ENCODE assay signal across 8 cellular contexts in the genomic region with DNA sequence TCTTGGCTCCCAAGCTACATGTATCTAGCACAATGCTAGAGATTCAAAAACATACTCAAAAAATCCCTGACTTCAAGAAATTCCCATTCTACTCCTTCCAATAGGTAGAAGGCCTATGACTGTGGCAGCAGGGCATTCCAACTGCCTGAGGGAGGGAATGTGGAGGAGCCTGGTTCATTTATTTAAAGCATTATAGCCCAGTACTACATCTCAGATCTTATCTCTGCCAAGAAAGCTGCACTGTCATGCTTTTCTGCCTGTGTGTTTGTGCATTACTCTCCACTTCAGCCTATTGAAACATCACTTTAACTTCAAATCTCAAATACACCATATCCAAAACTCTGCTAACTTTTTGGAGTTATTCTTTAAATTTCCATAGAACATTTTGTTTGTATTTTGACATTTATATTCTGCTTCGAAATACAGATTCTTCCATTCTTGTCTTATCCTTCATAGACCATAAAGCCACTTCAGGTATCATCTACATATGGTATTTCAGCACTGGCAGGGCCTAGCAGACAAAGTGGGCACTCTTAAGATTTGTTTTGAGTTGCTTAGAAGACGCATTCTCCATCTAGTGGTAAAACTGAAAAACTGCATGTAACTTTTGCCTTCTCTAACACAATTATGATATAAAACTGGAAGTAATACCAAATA. TPM values are rescaled to one million over a fixed set of nuclear protein-coding genes. Genes with fewer than 3 reads are reported as not detected.
A peak's percentile ranks its signal among the peaks of the same experiment; 100 is the strongest.
DNase-seq lines count a peak whose midpoint lies in the region; ATAC-seq, FAIRE-seq and TF ChIP-seq lines count a peak whose summit lies in the region.

No MANE protein-coding gene starts in this region.

- POLR2A ChIA-PET in WTC11 (lab: Charles Lee), result no interaction called here

- H3K9me3 Mint-ChIP-seq in WTC11, result no peaks in the 10 kb centered on the region
- peaks cover 2% of the 10 kb centered on the region for H3K9me3 Mint-ChIP-seq in glutamatergic neuron (ENCODE audit: unreplicated experiment)

- H3K36me3 Mint-ChIP-seq in WTC11 (no peaks in the 10 kb centered on the region), glutamatergic neuron (ENCODE audit: unreplicated experiment) (no peaks in the 10 kb centered on the region)

- intact Hi-C loops in gastrocnemius medialis (cut with DNase I; ENCODE audit: low total_unique reads), result loop anchor here (1.0 to 2.0 kb wide), 2 partner anchors 60 to 404 kb away; a partner anchor contains a TSS

- H3K4me3 Mint-ChIP-seq in WTC11 (no peak overlapping the region), glutamatergic neuron (ENCODE audit: unreplicated experiment) (no peak overlapping the region)

- ATAC-seq in WTC11 (peak; percentile 61), gastrocnemius medialis (peak; percentile 52 to 69), GM19328 (IDR thresholded peaks at IDR 0.05; ENCODE audit: unreplicated experiment) (no peak)

- DNase-seq in D721Med (ENCODE audit: insufficient read length, low spot score), result peak; percentile 29
- DNase-seq in GM19238 (ENCODE audit: insufficient read length, low spot score), result peak; percentile 5
- DNase-seq in NAMALWA (ENCODE audit: low spot score), result peak; percentile 60
- no peak for DNase-seq in WTC11 (ENCODE audit: low spot score)
- DNase-seq in glutamatergic neuron, result no peak
- DNase-seq in gastrocnemius medialis, result no peak
- no peak for DNase-seq in HPDE6-E6E7 (ENCODE audit: extremely low spot score)

- CTCF ChIA-PET in WTC11 (lab: Charles Lee), result interaction anchor here (0.7 to 1.7 kb wide), 9 partner anchors 9 to 171 kb away, joined by 3 to 13 read pairs (median 4); a partner anchor contains a TSS

- FAIRE-seq in D721Med (lab: Jason Lieb, UNC), result no peak

- in situ Hi-C loops in gastrocnemius medialis (cut with MboI; ENCODE audit: low sequenced_read_pairs in 4 of 4), result loop anchor here in 2 of 4 donors (10.0 kb wide), 2 partner anchors 398 to 408 kb away; no protein-coding TSS in a partner anchor

- H3K27me3 ChIP-seq in gastrocnemius medialis, result no peaks in the 10 kb centered on the region

- H3K27ac ChIP-seq in gastrocnemius medialis, result no peak overlapping the region

- H3K4me3 ChIP-seq in gastrocnemius medialis, result no peak overlapping the region

- no peaks in the 10 kb centered on the region for H3K4me1 Mint-ChIP-seq in WTC11
- no peaks in the 10 kb centered on the region for H3K4me1 Mint-ChIP-seq in glutamatergic neuron (ENCODE audit: low read depth, unreplicated experiment)

- no peaks in the 10 kb centered on the region for H3K36me3 ChIP-seq in gastrocnemius medialis

- TF ChIP-seq CTCF in D721Med (IDR thresholded peaks at IDR 0.05; ENCODE audit: insufficient read depth, missing control alignments) (peak; percentile 66), WTC11 (IDR thresholded peaks at IDR 0.05) (peak; percentile 45), glutamatergic neuron (IDR thresholded peaks at IDR 0.05; ENCODE audit: partially characterized antibody, unreplicated experiment) (peak; percentile 89), gastrocnemius medialis (IDR thresholded peaks at IDR 0.05 in 4 of 5, conservative IDR thresholded peaks at IDR 0.05 in 1 of 5) (peak; percentile 49 to 84 (median 60))

- H3K4me1 ChIP-seq in gastrocnemius medialis, result no peaks in the 10 kb centered on the region

- H3K27me3 Mint-ChIP-seq in WTC11 (ENCODE audit: low read depth) (no peaks in the 10 kb centered on the region), glutamatergic neuron (ENCODE audit: unreplicated experiment) (no peaks in the 10 kb centered on the region)

- TF ChIP-seq POLR2A in gastrocnemius medialis (IDR thresholded peaks at IDR 0.05), result no peak

- H3K27ac Mint-ChIP-seq in WTC11 (no peak overlapping the region), glutamatergic neuron (ENCODE audit: unreplicated experiment) (no peak overlapping the region)

- H3K9me3 ChIP-seq in gastrocnemius medialis, result no peaks in the 10 kb centered on the region

TF ChIP-seq in WTC11, 78 proteins besides CTCF, POLR2A, EP300 and RAD21:
- TF ChIP-seq EMX1 (CRISPR knock-in tag; IDR thresholded peaks at IDR 0.05) (no peak), HMGA2 (CRISPR knock-in tag; IDR thresholded peaks at IDR 0.05) (no peak), SMAD3 (CRISPR knock-in tag; IDR thresholded peaks at IDR 0.05; ENCODE audit: borderline replicate concordance) (no peak), ZNF671 (CRISPR knock-in tag; IDR thresholded peaks at IDR 0.05) (no peak), ZNF219 (CRISPR knock-in tag; IDR thresholded peaks at IDR 0.05; ENCODE audit: borderline replicate concordance) (no peak)
- TF ChIP-seq, protein P1, sequence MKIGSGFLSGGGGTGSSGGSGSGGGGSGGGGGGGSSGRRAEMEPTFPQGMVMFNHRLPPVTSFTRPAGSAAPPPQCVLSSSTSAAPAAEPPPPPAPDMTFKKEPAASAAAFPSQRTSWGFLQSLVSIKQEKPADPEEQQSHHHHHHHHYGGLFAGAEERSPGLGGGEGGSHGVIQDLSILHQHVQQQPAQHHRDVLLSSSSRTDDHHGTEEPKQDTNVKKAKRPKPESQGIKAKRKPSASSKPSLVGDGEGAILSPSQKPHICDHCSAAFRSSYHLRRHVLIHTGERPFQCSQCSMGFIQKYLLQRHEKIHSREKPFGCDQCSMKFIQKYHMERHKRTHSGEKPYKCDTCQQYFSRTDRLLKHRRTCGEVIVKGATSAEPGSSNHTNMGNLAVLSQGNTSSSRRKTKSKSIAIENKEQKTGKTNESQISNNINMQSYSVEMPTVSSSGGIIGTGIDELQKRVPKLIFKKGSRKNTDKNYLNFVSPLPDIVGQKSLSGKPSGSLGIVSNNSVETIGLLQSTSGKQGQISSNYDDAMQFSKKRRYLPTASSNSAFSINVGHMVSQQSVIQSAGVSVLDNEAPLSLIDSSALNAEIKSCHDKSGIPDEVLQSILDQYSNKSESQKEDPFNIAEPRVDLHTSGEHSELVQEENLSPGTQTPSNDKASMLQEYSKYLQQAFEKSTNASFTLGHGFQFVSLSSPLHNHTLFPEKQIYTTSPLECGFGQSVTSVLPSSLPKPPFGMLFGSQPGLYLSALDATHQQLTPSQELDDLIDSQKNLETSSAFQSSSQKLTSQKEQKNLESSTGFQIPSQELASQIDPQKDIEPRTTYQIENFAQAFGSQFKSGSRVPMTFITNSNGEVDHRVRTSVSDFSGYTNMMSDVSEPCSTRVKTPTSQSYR (CRISPR knock-in tag; IDR thresholded peaks at IDR 0.05), result no peak
- TF ChIP-seq, protein P2, sequence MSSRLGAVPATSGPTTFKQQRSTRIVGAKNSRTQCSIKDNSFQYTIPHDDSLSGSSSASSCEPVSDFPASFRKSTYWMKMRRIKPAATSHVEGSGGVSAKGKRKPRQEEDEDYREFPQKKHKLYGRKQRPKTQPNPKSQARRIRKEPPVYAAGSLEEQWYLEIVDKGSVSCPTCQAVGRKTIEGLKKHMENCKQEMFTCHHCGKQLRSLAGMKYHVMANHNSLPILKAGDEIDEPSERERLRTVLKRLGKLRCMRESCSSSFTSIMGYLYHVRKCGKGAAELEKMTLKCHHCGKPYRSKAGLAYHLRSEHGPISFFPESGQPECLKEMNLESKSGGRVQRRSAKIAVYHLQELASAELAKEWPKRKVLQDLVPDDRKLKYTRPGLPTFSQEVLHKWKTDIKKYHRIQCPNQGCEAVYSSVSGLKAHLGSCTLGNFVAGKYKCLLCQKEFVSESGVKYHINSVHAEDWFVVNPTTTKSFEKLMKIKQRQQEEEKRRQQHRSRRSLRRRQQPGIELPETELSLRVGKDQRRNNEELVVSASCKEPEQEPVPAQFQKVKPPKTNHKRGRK (CRISPR knock-in tag; IDR thresholded peaks at IDR 0.05; ENCODE audit: borderline replicate concordance), result no peak
TF ChIP-seq in WTC11: peak in this region for 0.

RNA-seq across cellular contexts. Expression of a gene that starts 59.1 kb away (rescaled TPM):
- total RNA-seq in WTC11 (2021), result 2.7 to 4.5 TPM (median 3.8 TPM) in 3 replicates
- 3.7 TPM for total RNA-seq in glutamatergic neuron (ENCODE audit: unreplicated experiment)
- 100 to 1,000 TPM in 3 of 4 donors, 10 to 100 TPM in 1; 45.4 to 475 (median 205) TPM for total RNA-seq in gastrocnemius medialis

Comparison
In these comparisons a context has a peak if more than half of its experiments do, and no peak if none do; other contexts are left out.
1. DNase-seq: peak in D721Med (single experiment), GM19238 (single experiment) and NAMALWA (single experiment); none in WTC11 (single experiment), glutamatergic neuron (single experiment), gastrocnemius medialis (0 of 2) and HPDE6-E6E7 (single experiment).
2. Peak in every context shown above with its lines, with median percentiles within 50 percentile points of each other: CTCF ChIP-seq.